In the genomic region with DNA sequence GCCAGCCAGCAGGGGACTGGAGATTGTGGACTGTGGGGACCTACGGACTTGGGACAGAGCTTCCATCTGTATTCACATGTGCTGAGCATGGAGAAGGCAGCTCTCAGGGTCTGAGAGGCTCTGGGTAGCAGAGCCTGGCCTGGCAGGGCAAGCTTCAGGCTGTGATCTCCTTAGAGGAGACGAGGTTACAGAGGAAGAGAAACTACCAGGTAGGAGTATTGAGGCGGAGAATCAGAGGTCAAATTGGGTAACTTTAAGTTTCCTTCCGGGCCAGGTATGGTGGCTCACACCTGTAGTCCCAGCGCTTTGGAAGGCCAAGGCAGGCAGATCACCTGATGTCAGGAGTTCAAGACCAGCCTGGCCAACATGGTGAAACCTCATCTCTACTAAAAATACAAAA, we compare ENCODE assay signal across 1 cellular context.
TF ChIP-seq lines count a peak whose summit lies in the region.

No MANE protein-coding gene starts in this region.

TF ChIP-seq in GM23338, 12 proteins besides CTCF, POLR2A, EP300 and RAD21:
- TF ChIP-seq ETS1 (IDR thresholded peaks at IDR 0.05) (no peak), EZH2 (IDR thresholded peaks at IDR 0.05; ENCODE audit: low read depth, unreplicated experiment) (no peak), JUNB (IDR thresholded peaks at IDR 0.05; ENCODE audit: unreplicated experiment) (no peak), REST (IDR thresholded peaks at IDR 0.05; ENCODE audit: unreplicated experiment) (no peak)
